1 cellular context compared by ENCODE assay signal in the genomic region with DNA sequence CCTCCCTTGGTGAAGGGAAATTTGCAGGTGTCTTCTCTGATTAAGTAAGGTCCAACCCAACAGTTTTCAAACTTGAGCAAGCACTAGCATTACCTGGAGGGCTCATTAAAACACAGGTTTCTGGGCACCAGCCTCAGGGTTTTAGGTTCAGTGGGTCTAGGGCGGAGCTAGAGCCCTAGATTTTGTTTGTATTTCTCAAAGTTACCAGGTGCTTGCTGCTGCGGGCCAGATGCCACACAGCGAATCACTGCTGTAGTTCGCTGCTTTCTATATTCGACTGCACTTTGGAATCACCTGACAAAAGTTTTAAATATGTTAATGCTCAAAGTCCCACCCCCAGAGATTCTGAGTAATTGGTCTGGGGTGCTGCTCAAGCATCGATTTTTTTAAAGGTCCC.
TF ChIP-seq lines count a peak whose summit lies in the region.

No MANE protein-coding gene starts in this region.

TF ChIP-seq in neural cell, 6 proteins besides CTCF, POLR2A, EP300 and RAD21:
- TF ChIP-seq REST (IDR thresholded peaks at IDR 0.05; ENCODE audit: borderline replicate concordance) (no peak), SMC3 (conservative IDR thresholded peaks at IDR 0.05; ENCODE audit: poor library complexity) (no peak), POLR2AphosphoS5 (IDR thresholded peaks at IDR 0.05) (no peak), MXI1 (conservative IDR thresholded peaks at IDR 0.05; ENCODE audit: poor library complexity, severe bottlenecking) (no peak), TAF1 (IDR thresholded peaks at IDR 0.05; ENCODE audit: low read depth) (no peak), EZH2 (IDR thresholded peaks at IDR 0.05; ENCODE audit: borderline replicate concordance, insufficient read depth, low read length, poor library complexity, severe bottlenecking) (no peak)
